Comparison of ENCODE assay signal across 1 cellular context in genomic region chr14:101964297-101965144, GRCh38.
TF ChIP-seq lines count a peak whose summit lies in the region.

Gene DYNC1H1, plus strand, starts transcription at chr14:101964573. Its CDS starts 119 bp downstream, at chr14:101964692.

TF ChIP-seq in HEK293, 187 proteins besides CTCF, POLR2A, EP300 and RAD21 (continued from another document and continues in another):
- TF ChIP-seq PRDM10 (tag by site-specific recombination; IDR thresholded peaks at IDR 0.05) (no peak), ZEB2 (tag by site-specific recombination; IDR thresholded peaks at IDR 0.05) (peak; percentile 34), ZNF830 (tag by site-specific recombination; IDR thresholded peaks at IDR 0.05; ENCODE audit: low read depth) (no peak), ZNF488 (tag by site-specific recombination; IDR thresholded peaks at IDR 0.05) (no peak), ZNF621 (tag by site-specific recombination; IDR thresholded peaks at IDR 0.05) (no peak), ZSCAN30 (tag by site-specific recombination; IDR thresholded peaks at IDR 0.05) (peak; percentile 46; the same call in 1 of the 2 replicates), MYNN (tag by site-specific recombination; IDR thresholded peaks at IDR 0.05; ENCODE audit: borderline replicate concordance) (no peak), ZFHX2 (tag by site-specific recombination; conservative IDR thresholded peaks at IDR 0.05) (0 out of 2 replicates have a peak, but pooled peaks have one; percentile 6), ZNF138 (tag by site-specific recombination; IDR thresholded peaks at IDR 0.05; ENCODE audit: borderline replicate concordance) (no peak), ZNF670 (tag by site-specific recombination; IDR thresholded peaks at IDR 0.05; ENCODE audit: low read depth) (no peak), ZNF596 (tag by site-specific recombination; IDR thresholded peaks at IDR 0.05) (no peak; the same call in 1 of the 2 replicates), ZBTB20 (tag by site-specific recombination; IDR thresholded peaks at IDR 0.05) (no peak), ZNF211 (tag by site-specific recombination; IDR thresholded peaks at IDR 0.05; ENCODE audit: low read depth) (no peak), ZNF335 (tag by site-specific recombination; conservative IDR thresholded peaks at IDR 0.05) (peak; percentile 34; the same call in 1 of the 2 replicates), ZNF610 (tag by site-specific recombination; IDR thresholded peaks at IDR 0.05; ENCODE audit: borderline replicate concordance) (no peak), ZNF239 (tag by site-specific recombination; IDR thresholded peaks at IDR 0.05) (no peak), ZNF580 (tag by site-specific recombination; IDR thresholded peaks at IDR 0.05) (0 out of 2 replicates have a peak, but pooled peaks have one; percentile 17), ZNF639 (tag by site-specific recombination; IDR thresholded peaks at IDR 0.05) (no peak), ZNF280D (tag by site-specific recombination; IDR thresholded peaks at IDR 0.05) (no peak), ZNF777 (tag by site-specific recombination; IDR thresholded peaks at IDR 0.05; ENCODE audit: borderline replicate concordance) (no peak), KLF7 (tag by site-specific recombination; IDR thresholded peaks at IDR 0.05; ENCODE audit: borderline replicate concordance) (0 out of 2 replicates have a peak, but pooled peaks have one; percentile 69), KLF1 (tag by site-specific recombination; IDR thresholded peaks at IDR 0.05) (peak; percentile 61), ZSCAN18 (tag by site-specific recombination; IDR thresholded peaks at IDR 0.05) (no peak), ZNF600 (tag by site-specific recombination; IDR thresholded peaks at IDR 0.05) (peak; percentile 86), ZNF692 (tag by site-specific recombination; IDR thresholded peaks at IDR 0.05) (peak; percentile 61; the same call in 1 of the 2 replicates), ZNF140 (tag by site-specific recombination; IDR thresholded peaks at IDR 0.05) (no peak), ZNF350 (tag by site-specific recombination; IDR thresholded peaks at IDR 0.05) (no peak), ZNF423 (tag by site-specific recombination; IDR thresholded peaks at IDR 0.05) (no peak), ZNF549 (tag by site-specific recombination; IDR thresholded peaks at IDR 0.05) (no peak), ZBTB11 (tag by site-specific recombination; conservative IDR thresholded peaks at IDR 0.05; ENCODE audit: low read depth) (peak; percentile 69), SALL2 (tag by site-specific recombination; IDR thresholded peaks at IDR 0.05; ENCODE audit: borderline replicate concordance) (no peak), ZNF677 (tag by site-specific recombination; IDR thresholded peaks at IDR 0.05) (no peak), ZSCAN16 (tag by site-specific recombination; IDR thresholded peaks at IDR 0.05) (no peak), ZNF561 (tag by site-specific recombination; IDR thresholded peaks at IDR 0.05; ENCODE audit: borderline replicate concordance) (no peak), ZNF843 (tag by site-specific recombination; IDR thresholded peaks at IDR 0.05) (peak; percentile 52), KLF9 (tag by site-specific recombination; IDR thresholded peaks at IDR 0.05; ENCODE audit: low read depth) (peak; percentile 61; the same call in 1 of the 2 replicates), ZBTB21 (tag by site-specific recombination; IDR thresholded peaks at IDR 0.05) (no peak), ZFP69B (tag by site-specific recombination; IDR thresholded peaks at IDR 0.05) (0 out of 2 replicates have a peak, but pooled peaks have one; percentile 15), ZNF391 (tag by site-specific recombination; IDR thresholded peaks at IDR 0.05; ENCODE audit: borderline replicate concordance, low read depth) (peak; percentile 82; the same call in 1 of the 2 replicates), ZNF449 (tag by site-specific recombination; IDR thresholded peaks at IDR 0.05) (peak; percentile 40; the same call in 1 of the 2 replicates), SP3 (tag by site-specific recombination; IDR thresholded peaks at IDR 0.05) (peak; percentile 30), WT1 (tag by site-specific recombination; IDR thresholded peaks at IDR 0.05) (no peak), ZNF510 (tag by site-specific recombination; IDR thresholded peaks at IDR 0.05; ENCODE audit: insufficient replicate concordance) (no peak)
